ENCODE assay signal across 9 cellular contexts in the genomic region with DNA sequence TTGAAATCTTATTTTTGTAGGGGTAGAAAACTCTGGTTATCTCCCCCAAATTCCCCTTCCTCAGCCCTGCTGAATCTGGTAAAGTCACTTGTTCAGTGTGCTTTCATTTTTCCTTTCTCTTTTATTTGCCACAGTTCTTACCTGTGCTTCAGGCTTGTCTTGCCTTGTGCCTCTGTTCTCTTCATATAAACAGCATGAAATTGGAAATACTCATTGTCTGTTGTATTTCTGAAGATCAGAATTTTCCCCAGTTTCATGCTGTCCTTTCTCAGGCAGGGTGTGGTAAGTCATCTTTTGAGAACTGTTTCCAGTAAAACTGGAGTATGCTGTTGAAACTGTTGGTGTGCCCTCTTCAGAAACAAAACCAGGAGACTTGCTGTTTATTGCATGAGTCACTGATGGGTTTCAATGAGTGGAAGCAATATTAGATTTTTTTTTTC. TPM values are rescaled to one million over a fixed set of nuclear protein-coding genes. Genes with fewer than 3 reads are reported as not detected.
A peak's percentile ranks its signal among the peaks of the same experiment; 100 is the strongest.
DNase-seq lines count a peak whose midpoint lies in the region; ATAC-seq, FAIRE-seq and TF ChIP-seq lines count a peak whose summit lies in the region.
"Had no signal": no experiment of that assay in that cellular context is flagged by ENCODE, and none has a peak within 500 bp of the region (broad histone marks: within the 10 kb centered on the region; RNA-seq: fewer than 3 reads in every experiment).

No MANE protein-coding gene starts in this region.

- peak overlapping the region; percentile 87; the same call in 1 of the 2 replicates for H3K4me2 ChIP-seq in IMR-90 (ENCODE audit: low read depth, low read length)

- H2BK5ac ChIP-seq in IMR-90 (ENCODE audit: low read depth, low read length, poor library complexity, severe bottlenecking): peak overlapping the region; percentile 53

- intact Hi-C loops in IMR-90 (cut with micrococcal nuclease) (no loop called here), Caco-2 (cut with micrococcal nuclease; ENCODE audit: unreplicated experiment) (no loop called here)

- ATAC-seq in GM21717 (IDR thresholded peaks at IDR 0.05; ENCODE audit: unreplicated experiment): peak; percentile 83
- ATAC-seq in IMR-90 (ENCODE audit: low read depth): peak; percentile 48

- H3K18ac ChIP-seq in IMR-90 (ENCODE audit: low read depth, low read length): peak overlapping the region; percentile 74; the same call in 1 of the 2 replicates

- peaks cover 8% of the 10 kb centered on the region; the same call in 1 of the 2 replicates for H3K9me1 ChIP-seq in IMR-90 (ENCODE audit: insufficient read depth, low read length)

- H4K8ac ChIP-seq in IMR-90 (ENCODE audit: low read depth in 2 of 2, low read length in 2 of 2): peak overlapping the region in 1 of 2 experiments; percentile 80; a peak in 2 of 4 replicates

- peak overlapping the region; percentile 58; the same call in 1 of the 2 replicates for H4K91ac ChIP-seq in IMR-90 (ENCODE audit: insufficient read depth, low read depth, low read length)

- 0 out of 2 replicates have a peak overlapping the region, but pooled peaks have one; percentile 58 for H3K23ac ChIP-seq in IMR-90 (ENCODE audit: low read depth, low read length)

- H4K20me1 ChIP-seq in IMR-90 (ENCODE audit: insufficient read depth, low read length): peaks cover 40% of the 10 kb centered on the region

- no peak overlapping the region for H3K4me3 Mint-ChIP-seq in Caco-2 (ENCODE audit: unreplicated experiment)

- POLR2A ChIA-PET in IMR-90 (lab: Charles Lee; ENCODE audit: unreplicated experiment) (no interaction called here), Caco-2 (lab: Charles Lee) (no interaction called here)

- FAIRE-seq in small intestine (lab: Jason Lieb, UNC): no peak

- peak overlapping the region; percentile 43; the same call in 1 of the 2 replicates for H3K14ac ChIP-seq in IMR-90 (replicated peaks; ENCODE audit: low read depth, low read length)

- in situ Hi-C loops in IMR-90 (cut with MboI; ENCODE audit: low sequenced_read_pairs): no loop called here

- no peak overlapping the region for H3K27ac Mint-ChIP-seq in Caco-2 (ENCODE audit: unreplicated experiment)

- H3K4me1 ChIP-seq in IMR-90 (ENCODE audit: control insufficient read depth, insufficient read depth, low read length) (peaks cover 8% of the 10 kb centered on the region), small intestine (ENCODE audit: control insufficient read depth in 2 of 2, insufficient read depth in 1 of 2, low read depth in 1 of 2, low read length in 1 of 2) (peaks cover 2 to 5% of the 10 kb centered on the region in 2 donors), Caco-2 (peaks cover 12% of the 10 kb centered on the region; the same call in 1 of the 2 replicates)

- no peaks in the 10 kb centered on the region for H3K36me3 Mint-ChIP-seq in Caco-2 (ENCODE audit: insufficient read depth, unreplicated experiment)

- peak; percentile 17 for DNase-seq in DMS 273 (lab: John Stamatoyannopoulos, UW; ENCODE audit: unreplicated experiment)
- DNase-seq in DMS 273 treated with DMSO at 0.1 percent for 48 hours (lab: John Stamatoyannopoulos, UW): no peak
- peak; percentile 47 for DNase-seq in IMR-90
- no peak for DNase-seq in coronary artery (ENCODE audit: low spot score)
- peak; percentile 43 for DNase-seq in small intestine
- DNase-seq in Caco-2: no peak
- no peak for DNase-seq in NOMO-1 (lab: John Stamatoyannopoulos, UW; ENCODE audit: unreplicated experiment in 2 of 2)

- no peak for TF ChIP-seq RAD21 in IMR-90 (IDR thresholded peaks at IDR 0.05; ENCODE audit: low read length)

- H2BK15ac ChIP-seq in IMR-90 (ENCODE audit: low read depth, low read length): 0 out of 3 replicates have a peak overlapping the region, but pooled peaks have one; percentile 59

- dilution Hi-C loops in IMR-90 (cut with HindIII; ENCODE audit: low sequenced_read_pairs, unreplicated experiment): no loop called here

- H3K9me3 ChIP-seq in IMR-90 (ENCODE audit: control insufficient read depth, insufficient read depth, low read length) (no peaks in the 10 kb centered on the region), small intestine (ENCODE audit: control insufficient read depth, low read depth) (no peaks in the 10 kb centered on the region), Caco-2 (no peaks in the 10 kb centered on the region)

- H3K9me3 Mint-ChIP-seq in Caco-2 (ENCODE audit: unreplicated experiment): no peaks in the 10 kb centered on the region

- H2BK20ac ChIP-seq in IMR-90 (ENCODE audit: low read depth, low read length): peak overlapping the region; percentile 57; the same call in 1 of the 2 replicates

- H2AFZ ChIP-seq in IMR-90 (replicated peaks; ENCODE audit: low read length, poor library complexity): no peak overlapping the region

- H3K27me3 Mint-ChIP-seq in Caco-2 (ENCODE audit: insufficient read depth, unreplicated experiment): no peaks in the 10 kb centered on the region

- no TSS peak for BruUV-seq in IMR-90 (replicated peaks; lab: Mats Ljungman, UMichigan)
- no TSS peak for BruUV-seq in Caco-2 (replicated peaks; lab: Mats Ljungman, UMichigan)

- H3K27ac ChIP-seq in IMR-90 (ENCODE audit: insufficient read depth, low read length) (no peak overlapping the region), coronary artery (peak overlapping the region in 1 of 2 donors; percentile 30), small intestine (ENCODE audit: low read depth in 1 of 2, low read length in 1 of 2) (no peak overlapping the region)
- H3K27ac ChIP-seq: 22Rv1 had no signal

- H3K4ac ChIP-seq in IMR-90 (ENCODE audit: low read depth, low read length): peak overlapping the region; percentile 72; the same call in 1 of the 2 replicates

- peak overlapping the region; percentile 68 for H2BK120ac ChIP-seq in IMR-90 (ENCODE audit: low read depth, low read length)

- H3K36me3 ChIP-seq in IMR-90 (ENCODE audit: control insufficient read depth, insufficient read depth, low read length) (peaks cover 2% of the 10 kb centered on the region; the same call in 1 of the 2 replicates), small intestine (ENCODE audit: control insufficient read depth in 2 of 2, insufficient read depth in 2 of 2, low read length in 2 of 2) (no peaks in the 10 kb centered on the region), Caco-2 (ENCODE audit: control insufficient read depth, insufficient read depth, low read length) (no peaks in the 10 kb centered on the region)

- peak overlapping the region; percentile 35; the same call in 1 of the 2 replicates for H3K56ac ChIP-seq in IMR-90 (ENCODE audit: extremely low read depth, insufficient read depth, low read length)

- no peak overlapping the region for H4K5ac ChIP-seq in IMR-90 (ENCODE audit: low read depth, low read length)

- TF ChIP-seq POLR2A in IMR-90 (IDR thresholded peaks at IDR 0.05; ENCODE audit: low read depth, low read length): no peak

- TF ChIP-seq CTCF in IMR-90 (conservative IDR thresholded peaks at IDR 0.05; ENCODE audit: low read depth, low read length) (no peak), coronary artery (IDR thresholded peaks at IDR 0.05) (no peak), Caco-2 (IDR thresholded peaks at IDR 0.05; ENCODE audit: insufficient read depth in 1 of 2, low read depth in 1 of 2, low read length in 1 of 2, severe bottlenecking in 1 of 2, unreplicated experiment in 1 of 2) (no peak)

- H3K27me3 ChIP-seq in IMR-90 (ENCODE audit: control insufficient read depth, insufficient read depth, low read length): no peaks in the 10 kb centered on the region
- no peaks in the 10 kb centered on the region for H3K27me3 ChIP-seq in small intestine (ENCODE audit: control insufficient read depth in 2 of 2, insufficient read depth in 2 of 2, low read length in 2 of 2)
- no peaks in the 10 kb centered on the region for H3K27me3 ChIP-seq in Caco-2 (replicated peaks; ENCODE audit: control insufficient read depth, insufficient read depth, low read length)

- peaks cover 29 to 73% of the 10 kb centered on the region in 2 experiments for H3K79me1 ChIP-seq in IMR-90 (ENCODE audit: low read depth in 1 of 2, low read length in 2 of 2)

- no peak overlapping the region; the same call in 1 of the 2 replicates for H3K9ac ChIP-seq in IMR-90 (ENCODE audit: low read depth, low read length)

- no peak overlapping the region for H2AK5ac ChIP-seq in IMR-90 (ENCODE audit: low read depth, low read length)

- H3K4me3 ChIP-seq in IMR-90 (ENCODE audit: insufficient read depth, low read depth, low read length) (no peak overlapping the region), coronary artery (peak overlapping the region; percentile 29), small intestine (ENCODE audit: low read depth in 1 of 2, low read length in 2 of 2) (no peak overlapping the region), Caco-2 (ENCODE audit: low read depth, low read length) (no peak overlapping the region)

- CTCF ChIA-PET in IMR-90 (lab: Yijun Ruan, JAX) (interaction anchor here (1.0 kb wide), 1 partner anchor 19 kb away, joined by 3 read pairs; no protein-coding TSS in a partner anchor), Caco-2 (lab: Charles Lee) (no interaction called here)

- no peak overlapping the region for H2AK9ac ChIP-seq in IMR-90 (replicated peaks; ENCODE audit: low read depth, low read length, poor library complexity)

- H3K4me1 Mint-ChIP-seq in Caco-2 (ENCODE audit: low read depth, unreplicated experiment): peaks cover 6% of the 10 kb centered on the region

TF ChIP-seq in IMR-90, 13 proteins besides CTCF, POLR2A, EP300 and RAD21:
- TF ChIP-seq FOS (IDR thresholded peaks at IDR 0.05; ENCODE audit: low read depth, low read length) (no peak), RFX5 (IDR thresholded peaks at IDR 0.05; ENCODE audit: low read depth, low read length) (no peak), SMC3 (IDR thresholded peaks at IDR 0.05; ENCODE audit: low read depth, low read length) (no peak), CHD1 (IDR thresholded peaks at IDR 0.05; ENCODE audit: low read depth, low read length) (no peak), CEBPB (IDR thresholded peaks at IDR 0.05; ENCODE audit: low read depth, low read length) (no peak), MXI1 (IDR thresholded peaks at IDR 0.05; ENCODE audit: borderline replicate concordance, low read depth, low read length) (no peak), MAZ (IDR thresholded peaks at IDR 0.05; ENCODE audit: borderline replicate concordance, low read depth, low read length) (no peak), BHLHE40 (IDR thresholded peaks at IDR 0.05; ENCODE audit: low read depth, low read length) (no peak)
- TF ChIP-seq, protein P1, sequence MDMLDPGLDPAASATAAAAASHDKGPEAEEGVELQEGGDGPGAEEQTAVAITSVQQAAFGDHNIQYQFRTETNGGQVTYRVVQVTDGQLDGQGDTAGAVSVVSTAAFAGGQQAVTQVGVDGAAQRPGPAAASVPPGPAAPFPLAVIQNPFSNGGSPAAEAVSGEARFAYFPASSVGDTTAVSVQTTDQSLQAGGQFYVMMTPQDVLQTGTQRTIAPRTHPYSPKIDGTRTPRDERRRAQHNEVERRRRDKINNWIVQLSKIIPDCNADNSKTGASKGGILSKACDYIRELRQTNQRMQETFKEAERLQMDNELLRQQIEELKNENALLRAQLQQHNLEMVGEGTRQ (IDR thresholded peaks at IDR 0.05; ENCODE audit: low read depth, low read length): no peak

RNA-seq across cellular contexts. Expression of a gene that starts 7.0 kb away (rescaled TPM):
- 112 and 115 TPM in 2 replicates for total RNA-seq in IMR-90 (2012; rRNA removed)
- polyA plus RNA-seq in IMR-90 (2012; rRNA removed): 149 and 179 TPM in 2 replicates
- polyA plus RNA-seq in IMR-90 (2012; cell fraction: cytosol; rRNA removed): 132 and 150 TPM in 2 replicates
- 57.8 and 161 TPM in 2 replicates for polyA plus RNA-seq in IMR-90 (2012; cell fraction: nucleus; rRNA removed; ENCODE audit: low replicate concordance)
- 10 to 100 TPM; 40.3 to 62.6 (median 57.0) TPM for polyA plus RNA-seq in small intestine
- 48.0 and 50.1 TPM in 2 replicates for total RNA-seq in Caco-2 (2022)

Comparison
In these comparisons a context has a peak if more than half of its experiments do, and no peak if none do; other contexts are left out.
1. DNase-seq: peak in DMS 273 (single experiment), IMR-90 (single experiment) and small intestine (single experiment); none in DMS 273 treated with DMSO at 0.1 percent for 48 hours (single experiment), coronary artery (single experiment), Caco-2 (0 of 2) and NOMO-1 (0 of 2).